Comparison of ENCODE assay signal across 1 cellular context in the genomic region with DNA sequence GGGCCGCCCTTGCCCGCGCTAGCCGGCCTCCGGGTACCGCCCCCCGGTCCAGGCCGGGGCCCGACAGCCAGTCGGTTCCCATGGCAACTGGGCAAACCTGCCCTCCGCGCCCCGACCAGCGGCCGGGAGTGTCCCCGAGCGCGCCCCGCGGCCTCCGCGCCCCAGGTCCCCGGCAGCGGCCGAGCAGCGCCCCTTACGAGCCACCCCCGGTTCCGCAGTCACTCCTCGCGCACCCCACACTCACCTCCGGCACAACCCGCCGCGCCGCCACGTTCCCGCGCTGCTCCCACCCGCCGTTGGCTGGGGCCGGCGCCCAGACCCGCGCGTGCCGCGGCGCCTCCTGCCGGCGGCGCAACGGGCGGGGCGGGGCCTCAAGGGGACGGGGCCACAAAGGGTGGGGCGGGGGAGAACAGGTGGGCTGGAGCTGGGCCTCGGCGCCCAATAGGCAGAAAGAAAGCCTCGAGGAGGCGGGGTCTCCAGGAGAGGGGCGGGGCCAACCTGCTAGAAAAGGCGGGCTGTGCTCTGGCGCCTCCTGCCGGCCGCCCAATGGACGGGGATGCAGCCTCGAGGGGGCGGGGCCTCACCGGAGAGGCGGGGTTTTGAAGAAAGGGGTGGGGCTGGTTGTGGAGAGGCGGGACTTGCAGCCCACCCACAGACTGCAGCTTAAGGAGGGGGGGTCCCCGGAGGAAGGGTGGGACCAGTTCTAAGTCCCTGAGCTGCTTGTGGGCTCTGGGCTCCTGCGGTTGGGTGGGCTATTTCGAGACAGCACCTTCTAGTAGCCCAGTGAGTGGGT.
TF ChIP-seq lines count a peak whose summit lies in the region.

A gene with protein sequence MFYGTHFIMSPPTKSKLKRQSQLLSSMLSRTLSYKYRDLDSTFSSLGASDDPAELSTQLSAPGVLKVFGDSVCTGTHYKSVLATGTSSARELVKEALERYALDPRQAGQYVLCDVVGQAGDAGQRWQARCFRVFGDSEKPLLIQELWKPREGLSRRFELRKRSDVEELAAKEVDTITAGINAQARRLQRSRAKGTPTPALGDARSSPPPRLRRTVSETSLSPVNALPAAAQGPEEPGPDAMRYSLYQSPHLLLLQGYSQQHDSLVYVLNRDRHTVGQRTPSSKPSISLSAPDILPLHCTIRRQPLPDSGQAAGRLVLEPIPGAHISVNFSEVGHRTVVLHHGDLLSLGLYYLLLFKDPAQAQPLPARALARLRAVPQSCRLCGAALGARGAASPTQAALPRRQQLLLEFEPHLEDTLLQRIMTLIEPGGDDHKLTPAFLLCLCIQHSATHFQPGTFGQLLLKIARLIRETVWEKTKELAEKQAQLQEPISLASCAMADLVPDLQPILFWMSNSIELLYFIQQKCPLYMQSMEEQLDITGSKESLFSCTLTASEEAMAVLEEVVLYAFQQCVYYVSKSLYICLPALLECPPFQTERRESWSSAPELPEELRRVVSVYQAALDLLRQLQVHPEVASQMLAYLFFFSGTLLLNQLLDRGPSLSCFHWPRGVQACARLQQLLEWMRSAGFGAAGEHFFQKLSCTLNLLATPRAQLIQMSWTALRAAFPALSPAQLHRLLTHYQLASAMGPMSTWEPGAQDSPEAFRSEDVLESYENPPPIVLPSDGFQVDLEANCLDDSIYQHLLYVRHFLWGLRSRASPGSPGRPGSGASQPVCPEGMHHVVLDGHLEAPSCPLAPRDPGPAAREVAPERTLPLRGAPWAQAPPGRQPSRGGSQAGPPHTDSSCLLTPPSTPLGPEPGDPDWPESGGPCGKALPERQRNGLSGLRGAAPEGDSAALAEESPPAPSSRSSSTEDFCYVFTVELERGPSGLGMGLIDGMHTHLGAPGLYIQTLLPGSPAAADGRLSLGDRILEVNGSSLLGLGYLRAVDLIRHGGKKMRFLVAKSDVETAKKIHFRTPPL (minus strand): TSS at position 365 of the 793 bp plus-strand sequence. CDS start 5,577 bp downstream, outside the sequence.

TF ChIP-seq in K562, 482 proteins besides CTCF, POLR2A, EP300 and RAD21 (continued from another document):
- TF ChIP-seq, protein P1, sequence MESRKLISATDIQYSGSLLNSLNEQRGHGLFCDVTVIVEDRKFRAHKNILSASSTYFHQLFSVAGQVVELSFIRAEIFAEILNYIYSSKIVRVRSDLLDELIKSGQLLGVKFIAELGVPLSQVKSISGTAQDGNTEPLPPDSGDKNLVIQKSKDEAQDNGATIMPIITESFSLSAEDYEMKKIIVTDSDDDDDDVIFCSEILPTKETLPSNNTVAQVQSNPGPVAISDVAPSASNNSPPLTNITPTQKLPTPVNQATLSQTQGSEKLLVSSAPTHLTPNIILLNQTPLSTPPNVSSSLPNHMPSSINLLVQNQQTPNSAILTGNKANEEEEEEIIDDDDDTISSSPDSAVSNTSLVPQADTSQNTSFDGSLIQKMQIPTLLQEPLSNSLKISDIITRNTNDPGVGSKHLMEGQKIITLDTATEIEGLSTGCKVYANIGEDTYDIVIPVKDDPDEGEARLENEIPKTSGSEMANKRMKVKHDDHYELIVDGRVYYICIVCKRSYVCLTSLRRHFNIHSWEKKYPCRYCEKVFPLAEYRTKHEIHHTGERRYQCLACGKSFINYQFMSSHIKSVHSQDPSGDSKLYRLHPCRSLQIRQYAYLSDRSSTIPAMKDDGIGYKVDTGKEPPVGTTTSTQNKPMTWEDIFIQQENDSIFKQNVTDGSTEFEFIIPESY (CRISPR knock-in tag; IDR thresholded peaks at IDR 0.05), result peak; percentile 66; the same call in 1 of the 2 replicates
- TF ChIP-seq KHSRP (IDR thresholded peaks at IDR 0.05) (no peak), FOXA3 (CRISPR knock-in tag; conservative IDR thresholded peaks at IDR 0.05 in 1 of 2, IDR thresholded peaks at IDR 0.05 in 1 of 2) (no peak), ZNF347 (CRISPR knock-in tag; IDR thresholded peaks at IDR 0.05; ENCODE audit: low read depth) (no peak), SREBF2 (CRISPR knock-in tag; IDR thresholded peaks at IDR 0.05) (no peak), ZFX (CRISPR knock-in tag; IDR thresholded peaks at IDR 0.05) (peak; percentile 40), TAF1 (IDR thresholded peaks at IDR 0.05; ENCODE audit: control insufficient read depth, extremely low read depth, insufficient read depth, low read length, severe bottlenecking) (peak; percentile 26), SMARCA4 (IDR thresholded peaks at IDR 0.05) (no peak), RB1 (IDR thresholded peaks at IDR 0.05; ENCODE audit: low read depth) (peak; percentile 93), PML (IDR thresholded peaks at IDR 0.05; ENCODE audit: low read length) (no peak), NR2F6 (CRISPR knock-in tag; IDR thresholded peaks at IDR 0.05) (no peak), U2AF1 (optimal IDR thresholded peaks at IDR 0.05; ENCODE audit: low read depth, low read length) (peak; percentile 46), ATF1 (CRISPR knock-in tag; IDR thresholded peaks at IDR 0.05) (no peak), ATF1 (tag; IDR thresholded peaks at IDR 0.05) (0 out of 2 replicates have a peak, but pooled peaks have one; percentile 12), HEY1 (CRISPR knock-in tag; IDR thresholded peaks at IDR 0.05; ENCODE audit: borderline replicate concordance) (no peak), ZNF124 (CRISPR knock-in tag; IDR thresholded peaks at IDR 0.05) (no peak), RBM25 (IDR thresholded peaks at IDR 0.05; ENCODE audit: low read depth, low read length, severe bottlenecking) (no peak), TEAD2 (tag; IDR thresholded peaks at IDR 0.05) (no peak), SPI1 (IDR thresholded peaks at IDR 0.05; ENCODE audit: borderline replicate concordance, low read depth, low read length) (no peak), NFE2L1 (tag; IDR thresholded peaks at IDR 0.05; ENCODE audit: borderline replicate concordance, low read depth) (no peak), ZBTB7A (IDR thresholded peaks at IDR 0.05; ENCODE audit: borderline replicate concordance, control insufficient read depth, low read depth, low read length) (peak; percentile 63; the same call in 1 of the 2 replicates), BRD4 (IDR thresholded peaks at IDR 0.05) (no peak), HMG20A (CRISPR knock-in tag; conservative IDR thresholded peaks at IDR 0.05) (no peak), SETDB1 (IDR thresholded peaks at IDR 0.05; ENCODE audit: low read length) (no peak), WHSC1 (IDR thresholded peaks at IDR 0.05; ENCODE audit: low read length) (no peak)
- TF ChIP-seq, protein P2, sequence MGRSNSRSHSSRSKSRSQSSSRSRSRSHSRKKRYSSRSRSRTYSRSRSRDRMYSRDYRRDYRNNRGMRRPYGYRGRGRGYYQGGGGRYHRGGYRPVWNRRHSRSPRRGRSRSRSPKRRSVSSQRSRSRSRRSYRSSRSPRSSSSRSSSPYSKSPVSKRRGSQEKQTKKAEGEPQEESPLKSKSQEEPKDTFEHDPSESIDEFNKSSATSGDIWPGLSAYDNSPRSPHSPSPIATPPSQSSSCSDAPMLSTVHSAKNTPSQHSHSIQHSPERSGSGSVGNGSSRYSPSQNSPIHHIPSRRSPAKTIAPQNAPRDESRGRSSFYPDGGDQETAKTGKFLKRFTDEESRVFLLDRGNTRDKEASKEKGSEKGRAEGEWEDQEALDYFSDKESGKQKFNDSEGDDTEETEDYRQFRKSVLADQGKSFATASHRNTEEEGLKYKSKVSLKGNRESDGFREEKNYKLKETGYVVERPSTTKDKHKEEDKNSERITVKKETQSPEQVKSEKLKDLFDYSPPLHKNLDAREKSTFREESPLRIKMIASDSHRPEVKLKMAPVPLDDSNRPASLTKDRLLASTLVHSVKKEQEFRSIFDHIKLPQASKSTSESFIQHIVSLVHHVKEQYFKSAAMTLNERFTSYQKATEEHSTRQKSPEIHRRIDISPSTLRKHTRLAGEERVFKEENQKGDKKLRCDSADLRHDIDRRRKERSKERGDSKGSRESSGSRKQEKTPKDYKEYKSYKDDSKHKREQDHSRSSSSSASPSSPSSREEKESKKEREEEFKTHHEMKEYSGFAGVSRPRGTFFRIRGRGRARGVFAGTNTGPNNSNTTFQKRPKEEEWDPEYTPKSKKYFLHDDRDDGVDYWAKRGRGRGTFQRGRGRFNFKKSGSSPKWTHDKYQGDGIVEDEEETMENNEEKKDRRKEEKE (IDR thresholded peaks at IDR 0.05; ENCODE audit: borderline replicate concordance in 1 of 2, control insufficient read depth in 1 of 2, low read depth in 2 of 2, low read length in 1 of 2), result no peak
- TF ChIP-seq, protein P3, sequence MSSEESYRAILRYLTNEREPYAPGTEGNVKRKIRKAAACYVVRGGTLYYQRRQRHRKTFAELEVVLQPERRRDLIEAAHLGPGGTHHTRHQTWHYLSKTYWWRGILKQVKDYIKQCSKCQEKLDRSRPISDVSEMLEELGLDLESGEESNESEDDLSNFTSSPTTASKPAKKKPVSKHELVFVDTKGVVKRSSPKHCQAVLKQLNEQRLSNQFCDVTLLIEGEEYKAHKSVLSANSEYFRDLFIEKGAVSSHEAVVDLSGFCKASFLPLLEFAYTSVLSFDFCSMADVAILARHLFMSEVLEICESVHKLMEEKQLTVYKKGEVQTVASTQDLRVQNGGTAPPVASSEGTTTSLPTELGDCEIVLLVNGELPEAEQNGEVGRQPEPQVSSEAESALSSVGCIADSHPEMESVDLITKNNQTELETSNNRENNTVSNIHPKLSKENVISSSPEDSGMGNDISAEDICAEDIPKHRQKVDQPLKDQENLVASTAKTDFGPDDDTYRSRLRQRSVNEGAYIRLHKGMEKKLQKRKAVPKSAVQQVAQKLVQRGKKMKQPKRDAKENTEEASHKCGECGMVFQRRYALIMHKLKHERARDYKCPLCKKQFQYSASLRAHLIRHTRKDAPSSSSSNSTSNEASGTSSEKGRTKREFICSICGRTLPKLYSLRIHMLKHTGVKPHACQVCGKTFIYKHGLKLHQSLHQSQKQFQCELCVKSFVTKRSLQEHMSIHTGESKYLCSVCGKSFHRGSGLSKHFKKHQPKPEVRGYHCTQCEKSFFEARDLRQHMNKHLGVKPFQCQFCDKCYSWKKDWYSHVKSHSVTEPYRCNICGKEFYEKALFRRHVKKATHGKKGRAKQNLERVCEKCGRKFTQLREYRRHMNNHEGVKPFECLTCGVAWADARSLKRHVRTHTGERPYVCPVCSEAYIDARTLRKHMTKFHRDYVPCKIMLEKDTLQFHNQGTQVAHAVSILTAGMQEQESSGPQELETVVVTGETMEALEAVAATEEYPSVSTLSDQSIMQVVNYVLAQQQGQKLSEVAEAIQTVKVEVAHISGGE (CRISPR knock-in tag; IDR thresholded peaks at IDR 0.05), result no peak
- TF ChIP-seq, protein P4, sequence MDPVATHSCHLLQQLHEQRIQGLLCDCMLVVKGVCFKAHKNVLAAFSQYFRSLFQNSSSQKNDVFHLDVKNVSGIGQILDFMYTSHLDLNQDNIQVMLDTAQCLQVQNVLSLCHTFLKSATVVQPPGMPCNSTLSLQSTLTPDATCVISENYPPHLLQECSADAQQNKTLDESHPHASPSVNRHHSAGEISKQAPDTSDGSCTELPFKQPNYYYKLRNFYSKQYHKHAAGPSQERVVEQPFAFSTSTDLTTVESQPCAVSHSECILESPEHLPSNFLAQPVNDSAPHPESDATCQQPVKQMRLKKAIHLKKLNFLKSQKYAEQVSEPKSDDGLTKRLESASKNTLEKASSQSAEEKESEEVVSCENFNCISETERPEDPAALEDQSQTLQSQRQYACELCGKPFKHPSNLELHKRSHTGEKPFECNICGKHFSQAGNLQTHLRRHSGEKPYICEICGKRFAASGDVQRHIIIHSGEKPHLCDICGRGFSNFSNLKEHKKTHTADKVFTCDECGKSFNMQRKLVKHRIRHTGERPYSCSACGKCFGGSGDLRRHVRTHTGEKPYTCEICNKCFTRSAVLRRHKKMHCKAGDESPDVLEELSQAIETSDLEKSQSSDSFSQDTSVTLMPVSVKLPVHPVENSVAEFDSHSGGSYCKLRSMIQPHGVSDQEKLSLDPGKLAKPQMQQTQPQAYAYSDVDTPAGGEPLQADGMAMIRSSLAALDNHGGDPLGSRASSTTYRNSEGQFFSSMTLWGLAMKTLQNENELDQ (CRISPR knock-in tag; IDR thresholded peaks at IDR 0.05; ENCODE audit: borderline replicate concordance), result no peak
- TF ChIP-seq, protein P5, sequence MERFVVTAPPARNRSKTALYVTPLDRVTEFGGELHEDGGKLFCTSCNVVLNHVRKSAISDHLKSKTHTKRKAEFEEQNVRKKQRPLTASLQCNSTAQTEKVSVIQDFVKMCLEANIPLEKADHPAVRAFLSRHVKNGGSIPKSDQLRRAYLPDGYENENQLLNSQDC (CRISPR knock-in tag; IDR thresholded peaks at IDR 0.05), result no peak
- TF ChIP-seq, protein P6, sequence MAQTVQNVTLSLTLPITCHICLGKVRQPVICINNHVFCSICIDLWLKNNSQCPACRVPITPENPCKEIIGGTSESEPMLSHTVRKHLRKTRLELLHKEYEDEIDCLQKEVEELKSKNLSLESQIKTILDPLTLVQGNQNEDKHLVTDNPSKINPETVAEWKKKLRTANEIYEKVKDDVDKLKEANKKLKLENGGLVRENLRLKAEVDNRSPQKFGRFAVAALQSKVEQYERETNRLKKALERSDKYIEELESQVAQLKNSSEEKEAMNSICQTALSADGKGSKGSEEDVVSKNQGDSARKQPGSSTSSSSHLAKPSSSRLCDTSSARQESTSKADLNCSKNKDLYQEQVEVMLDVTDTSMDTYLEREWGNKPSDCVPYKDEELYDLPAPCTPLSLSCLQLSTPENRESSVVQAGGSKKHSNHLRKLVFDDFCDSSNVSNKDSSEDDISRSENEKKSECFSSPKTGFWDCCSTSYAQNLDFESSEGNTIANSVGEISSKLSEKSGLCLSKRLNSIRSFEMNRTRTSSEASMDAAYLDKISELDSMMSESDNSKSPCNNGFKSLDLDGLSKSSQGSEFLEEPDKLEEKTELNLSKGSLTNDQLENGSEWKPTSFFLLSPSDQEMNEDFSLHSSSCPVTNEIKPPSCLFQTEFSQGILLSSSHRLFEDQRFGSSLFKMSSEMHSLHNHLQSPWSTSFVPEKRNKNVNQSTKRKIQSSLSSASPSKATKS (CRISPR knock-in tag; IDR thresholded peaks at IDR 0.05), result no peak
